15 cellular contexts compared by ENCODE assay signal in the genomic region with DNA sequence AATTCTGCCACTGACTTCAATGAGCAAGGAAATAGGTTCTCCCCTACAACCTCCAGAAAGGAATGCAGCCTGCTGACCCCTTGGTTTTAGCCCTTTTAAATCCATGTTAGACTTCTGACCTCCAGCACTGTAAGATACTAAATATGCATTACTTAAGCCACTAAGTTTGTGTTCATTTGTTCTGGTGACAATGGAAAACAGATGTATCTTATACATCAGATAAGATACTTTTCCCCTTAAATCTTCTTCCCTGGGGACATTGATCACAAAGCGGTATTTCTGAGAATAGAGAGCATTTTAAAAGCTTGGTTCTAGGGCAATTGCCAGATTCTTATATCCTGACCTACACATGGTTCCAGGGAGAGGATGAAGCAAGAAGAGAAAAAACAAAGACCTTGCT. TPM values are rescaled to one million over a fixed set of nuclear protein-coding genes. Genes with fewer than 3 reads are reported as not detected.
A peak's percentile ranks its signal among the peaks of the same experiment; 100 is the strongest.
DNase-seq lines count a peak whose midpoint lies in the region; ATAC-seq and TF ChIP-seq lines count a peak whose summit lies in the region.
"Had no signal": no experiment of that assay in that cellular context is flagged by ENCODE, and none has a peak within 500 bp of the region (broad histone marks: within the 10 kb centered on the region; RNA-seq: fewer than 3 reads in every experiment).

No MANE protein-coding gene starts in this region.

- ATAC-seq in HG03025 (IDR thresholded peaks at IDR 0.05; ENCODE audit: low FRiP score, unreplicated experiment), result no peak

- intact Hi-C loops in vagina (cut with DNase I), result no loop called here
- intact Hi-C loops in prostate gland (cut with DNase I), result loop anchor here (10.0 kb wide), 1 partner anchor 254 kb away; no protein-coding TSS in a partner anchor

- H3K4me1 ChIP-seq in vagina, result no peaks in the 10 kb centered on the region
- no peaks in the 10 kb centered on the region for H3K4me1 ChIP-seq in prostate gland (replicated peaks)
- H3K4me1 ChIP-seq: BE2C, HAP-1 had no signal

- H3K36me3 ChIP-seq in vagina (no peaks in the 10 kb centered on the region), prostate gland (no peaks in the 10 kb centered on the region)
- H3K36me3 ChIP-seq: BE2C, HAP-1 had no signal

- 83% methylated on average over 1 of the region's 1 CpG for WGBS in prostate gland

- in situ Hi-C loops in astrocyte of the spinal cord (cut with HindIII; ENCODE audit: low sequenced_read_pairs), result no loop called here

- H3K9me3 ChIP-seq in vagina (no peaks in the 10 kb centered on the region), prostate gland (no peaks in the 10 kb centered on the region)
- H3K9me3 ChIP-seq: BE2C, HAP-1 had no signal

- H3K27ac ChIP-seq in vagina (no peak overlapping the region), prostate gland (no peak overlapping the region)
- H3K27ac ChIP-seq: C4-2B had no signal

- TF ChIP-seq CTCF in astrocyte of the spinal cord (IDR thresholded peaks at IDR 0.05; ENCODE audit: low read depth, low read length) (no peak), vagina (IDR thresholded peaks at IDR 0.05) (no peak), prostate gland (IDR thresholded peaks at IDR 0.05) (no peak)

- peak; percentile 54 for DNase-seq in EL
- peak; percentile 27 for DNase-seq in astrocyte of the spinal cord (ENCODE audit: low read depth, low spot score)
- peak; percentile 72 for DNase-seq in fibroblast of peridontal ligament (ENCODE audit: extremely low read depth)
- DNase-seq in vagina (ENCODE audit: extremely low spot score in 2 of 2), result no peak
- no peak for DNase-seq in prostate gland (ENCODE audit: low spot score)
- no peak for DNase-seq in HuH-7.5 (ENCODE audit: low spot score)
- DNase-seq: BE2C; CD4-positive, alpha-beta memory T cell; DMS153; DMS79 treated with DMSO at 0.1 percent for 48 hours; GF-D8; IMR-90 had no signal

- no peak for TF ChIP-seq POLR2A in vagina (IDR thresholded peaks at IDR 0.05)
- TF ChIP-seq POLR2A in prostate gland (IDR thresholded peaks at IDR 0.05), result no peak

- H3K4me3 ChIP-seq in astrocyte of the spinal cord (ENCODE audit: low read depth, low read length), result no peak overlapping the region
- no peak overlapping the region for H3K4me3 ChIP-seq in vagina
- no peak overlapping the region for H3K4me3 ChIP-seq in prostate gland
- H3K4me3 ChIP-seq: HAP-1 had no signal

- H3K27me3 ChIP-seq in vagina (no peaks in the 10 kb centered on the region), prostate gland (replicated peaks; ENCODE audit: insufficient read depth) (no peaks in the 10 kb centered on the region)
- H3K27me3 ChIP-seq: BE2C had no signal

RNA-seq across cellular contexts. Expression of gene TMEM184C, which starts 6.5 kb away (rescaled TPM):
- total RNA-seq in vagina, result 25.0 TPM
- total RNA-seq in prostate gland, result 10 to 100 TPM; 34.7 to 48.0 TPM

Comparison
In these comparisons a context has a peak if more than half of its experiments do, and no peak if none do; other contexts are left out.
1. DNase-seq: peak in EL (single experiment), astrocyte of the spinal cord (single experiment) and fibroblast of peridontal ligament (single experiment); none in vagina (0 of 2), prostate gland (single experiment) and HuH-7.5 (single experiment).